Comparison of ENCODE assay signal across 26 cellular contexts in the genomic region with DNA sequence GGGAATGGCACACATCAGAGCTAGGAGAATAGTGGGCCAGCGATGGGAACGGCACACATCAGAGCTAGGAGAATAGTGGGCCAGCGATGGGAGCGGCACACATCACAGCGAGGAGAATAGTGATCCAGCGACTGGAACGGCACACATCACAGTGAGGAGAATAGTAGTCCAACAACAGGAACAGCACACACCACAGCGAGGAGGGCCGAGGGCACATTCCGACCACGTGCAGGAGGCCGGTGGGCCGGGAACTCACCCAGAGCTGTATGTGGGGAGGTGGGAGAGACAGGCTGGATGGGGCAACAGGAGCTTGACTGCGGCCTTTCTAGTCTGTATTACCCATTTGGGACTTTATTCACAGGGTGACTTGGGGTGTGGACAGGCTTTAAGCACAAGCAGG.
"Had no signal": no experiment of that assay in that cellular context is flagged by ENCODE, and none has a peak within 500 bp of the region (broad histone marks: within the 10 kb centered on the region; RNA-seq: fewer than 3 reads in every experiment).

No MANE protein-coding gene starts in this region.

- FAIRE-seq: islet of Langerhans, pancreas, small intestine had no signal

- H3K36me3 Mint-ChIP-seq: immature natural killer cell; memory B cell; naive thymus-derived CD4-positive, alpha-beta T cell; natural killer cell treated with Interleukin-12 subunit alpha and Interleukin-12 subunit beta and Interleukin-15 and Interleukin-18, amount 100 ng/mL, for 72 hours; stimulated activated memory B cell treated with anti-CD40 and anti-IgM and Interleukin-4, amounts not matched to agents 10 μg/mL and 1 μg/mL and 100 μg/mL, for 72 hours; type B pancreatic cell had no signal

- H3K27ac Mint-ChIP-seq: immature natural killer cell; memory B cell; naive thymus-derived CD4-positive, alpha-beta T cell; natural killer cell treated with Interleukin-12 subunit alpha and Interleukin-12 subunit beta and Interleukin-15 and Interleukin-18, amount 100 ng/mL, for 72 hours; stimulated activated memory B cell treated with anti-CD40 and anti-IgM and Interleukin-4, amounts not matched to agents 10 μg/mL and 1 μg/mL and 100 μg/mL, for 72 hours; stimulated activated naive CD8-positive, alpha-beta T cell treated with anti-CD3 and anti-CD28 coated beads, Interleukin-15, amount 100 ng/mL, for 72 hours; type B pancreatic cell had no signal

- ATAC-seq: heart left ventricle; mucosa of descending colon; naive thymus-derived CD4-positive, alpha-beta T cell; natural killer cell treated with Interleukin-12 subunit alpha and Interleukin-12 subunit beta and Interleukin-15 and Interleukin-18, amount 100 ng/mL, for 72 hours; pancreas; stimulated activated memory B cell treated with anti-CD40 and anti-IgM and Interleukin-4, amounts not matched to agents 10 μg/mL and 1 μg/mL and 100 μg/mL, for 72 hours; stimulated activated naive CD8-positive, alpha-beta T cell treated with anti-CD3 and anti-CD28 coated beads, Interleukin-15, amount 100 ng/mL, for 72 hours had no signal

- H3K36me3 ChIP-seq: heart left ventricle, left ventricle myocardium inferior, pancreas, right atrium auricular region, sigmoid colon, tibial nerve, vagina had no signal

- H3K27me3 ChIP-seq: pancreas, right atrium auricular region, sigmoid colon, tibial nerve, vagina had no signal

- H3K9me3 ChIP-seq: heart left ventricle, left ventricle myocardium inferior, mucosa of descending colon, pancreas, right atrium auricular region, sigmoid colon, vagina had no signal

- H3K27ac ChIP-seq: heart left ventricle, left ventricle myocardium inferior, pancreas, right atrium auricular region, sigmoid colon, tibial nerve, vagina had no signal

- H3K4me3 Mint-ChIP-seq: immature natural killer cell; memory B cell; naive thymus-derived CD4-positive, alpha-beta T cell; natural killer cell treated with Interleukin-12 subunit alpha and Interleukin-12 subunit beta and Interleukin-15 and Interleukin-18, amount 100 ng/mL, for 72 hours; stimulated activated memory B cell treated with anti-CD40 and anti-IgM and Interleukin-4, amounts not matched to agents 10 μg/mL and 1 μg/mL and 100 μg/mL, for 72 hours; stimulated activated naive CD8-positive, alpha-beta T cell treated with anti-CD3 and anti-CD28 coated beads, Interleukin-15, amount 100 ng/mL, for 72 hours; type B pancreatic cell had no signal

- H3K4me1 Mint-ChIP-seq: immature natural killer cell; memory B cell; naive thymus-derived CD4-positive, alpha-beta T cell had no signal

- H3K4me1 ChIP-seq: heart left ventricle, left ventricle myocardium inferior, pancreas, right atrium auricular region, sigmoid colon, tibial nerve, vagina had no signal

- H3K27me3 Mint-ChIP-seq: natural killer cell treated with Interleukin-12 subunit alpha and Interleukin-12 subunit beta and Interleukin-15 and Interleukin-18, amount 100 ng/mL, for 72 hours; stimulated activated naive CD8-positive, alpha-beta T cell treated with anti-CD3 and anti-CD28 coated beads, Interleukin-15, amount 100 ng/mL, for 72 hours had no signal

- H3K4me3 ChIP-seq: heart left ventricle, left ventricle myocardium inferior, mucosa of descending colon, pancreas, right atrium auricular region, sigmoid colon, tibial nerve, vagina had no signal

- DNase-seq: heart left ventricle; hypothalamus; immature natural killer cell; left ventricle myocardium inferior; midbrain; mucosa of descending colon; naive thymus-derived CD4-positive, alpha-beta T cell; nucleus accumbens; pancreas; sigmoid colon; small intestine; stimulated activated CD4-positive, alpha-beta T cell treated with anti-CD3 and anti-CD28 coated beads, Interleukin-1b, Interleukin-23, amount 100 ng/mL, for 48 hours; stimulated activated CD4-positive, alpha-beta T cell treated with anti-CD3 and anti-CD28 coated beads, Interleukin-2, amount 100 ng/mL, for 48 hours; stimulated activated CD4-positive, alpha-beta T cell treated with anti-CD3 and anti-CD28 coated beads, Interleukin-4, amount 100 ng/mL, for 4 hours; stimulated activated CD8-positive, alpha-beta memory T cell treated with anti-CD3 and anti-CD28 coated beads, Interleukin-4, amount 100 ng/mL, for 48 hours; stimulated activated naive CD4-positive, alpha-beta T cell treated with Interleukin-2 at 50 U/mL for 16 hours; stimulated activated naive CD8-positive, alpha-beta T cell treated with anti-CD3 and anti-CD28 coated beads, Interleukin-15, amount 100 ng/mL, for 72 hours; substantia nigra had no signal

- H3K9me3 Mint-ChIP-seq: natural killer cell treated with Interleukin-12 subunit alpha and Interleukin-12 subunit beta and Interleukin-15 and Interleukin-18, amount 100 ng/mL, for 72 hours; stimulated activated naive CD8-positive, alpha-beta T cell treated with anti-CD3 and anti-CD28 coated beads, Interleukin-15, amount 100 ng/mL, for 72 hours; type B pancreatic cell had no signal
